9 cellular contexts compared by ENCODE assay signal in the genomic region with DNA sequence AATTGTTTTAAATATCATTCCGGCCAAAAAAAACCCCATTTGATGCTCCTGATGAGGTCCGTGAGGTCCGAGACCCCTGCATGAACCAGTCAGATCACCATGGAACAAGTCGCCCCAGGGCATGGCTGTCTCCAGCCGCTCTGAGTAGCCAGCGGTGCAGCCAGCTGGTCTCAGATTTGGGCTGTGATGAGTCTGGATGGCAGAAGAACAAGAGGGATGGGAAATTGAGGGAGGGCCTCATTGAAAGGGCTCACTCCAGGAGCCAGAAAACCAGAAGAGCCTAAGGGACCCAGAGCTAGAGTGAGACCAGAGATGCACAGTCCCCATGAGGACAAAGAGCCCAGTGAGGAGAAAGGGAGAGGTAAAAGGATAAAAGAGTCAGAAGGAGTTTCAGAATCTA.
A peak's percentile ranks its signal among the peaks of the same experiment; 100 is the strongest.
DNase-seq lines count a peak whose midpoint lies in the region; ATAC-seq and TF ChIP-seq lines count a peak whose summit lies in the region.
"Had no signal": no experiment of that assay in that cellular context is flagged by ENCODE, and none has a peak within 500 bp of the region (broad histone marks: within the 10 kb centered on the region; RNA-seq: fewer than 3 reads in every experiment).

No MANE protein-coding gene starts in this region.

- H3K4me3 ChIP-seq in heart left ventricle (peak overlapping the region in 1 of 12 donors; percentile 12), adipocyte (ENCODE audit: low read length) (no peak overlapping the region), upper lobe of right lung (no peak overlapping the region), brain microvascular endothelial cell (ENCODE audit: low read depth, low read length) (no peak overlapping the region)
- no peak overlapping the region for H3K4me3 ChIP-seq in naive thymus-derived CD4-positive, alpha-beta T cell (ENCODE audit: low read length)

- H3K36me3 Mint-ChIP-seq in naive thymus-derived CD4-positive, alpha-beta T cell, result peaks cover 0 to 9% (median 0%) of the 10 kb centered on the region in 5 donors

- no peak for TF ChIP-seq POLR2A in heart left ventricle (IDR thresholded peaks at IDR 0.05)

- H3K27me3 Mint-ChIP-seq in naive thymus-derived CD4-positive, alpha-beta T cell, result no peaks in the 10 kb centered on the region

- H3K4me3 Mint-ChIP-seq in naive thymus-derived CD4-positive, alpha-beta T cell, result peak overlapping the region in 5 of 10 donors; percentile 12 to 55 (median 30)

- H3K9me3 ChIP-seq in heart left ventricle (peaks cover 0 to 3% (median 0%) of the 10 kb centered on the region in 12 donors), adipocyte (ENCODE audit: control insufficient read depth, low read length) (peaks cover 4% of the 10 kb centered on the region), upper lobe of right lung (no peaks in the 10 kb centered on the region)
- no peaks in the 10 kb centered on the region for H3K9me3 ChIP-seq in naive thymus-derived CD4-positive, alpha-beta T cell (ENCODE audit: control insufficient read depth in 2 of 3, low read length in 3 of 3)

- POLR2A ChIA-PET in naive thymus-derived CD4-positive, alpha-beta T cell (lab: Charles Lee), result interaction anchor here (0.9 to 1.0 kb wide), 5 partner anchors 10 to 346 kb away, joined by 3 to 4 read pairs (median 3); no protein-coding TSS in a partner anchor

- CTCF ChIA-PET in naive thymus-derived CD4-positive, alpha-beta T cell (lab: Charles Lee), result interaction anchor here (0.8 kb wide), 1 partner anchor 137 kb away, joined by 5 read pairs; no protein-coding TSS in a partner anchor

- DNase-seq in heart left ventricle, result no peak
- DNase-seq in cardiac septum (ENCODE audit: low spot score), result no peak
- no peak for DNase-seq in adipocyte (ENCODE audit: low read depth)
- peak in 1 of 9 donors; percentile 18 for DNase-seq in naive thymus-derived CD4-positive, alpha-beta T cell
- DNase-seq in upper lobe of right lung, result no peak
- DNase-seq in NCI-H2171 (lab: John Stamatoyannopoulos, UW), result no peak
- no peak for DNase-seq in posterior cingulate gyrus
- no peak for DNase-seq in brain microvascular endothelial cell
- DNase-seq: activated CD4-positive, alpha-beta T cell treated with anti-CD3 and anti-CD28 coated beads for 48 hours had no signal

- intact Hi-C loops in heart left ventricle (cut with DNase I), result no loop called here
- intact Hi-C loops in cardiac septum (cut with DNase I), result no loop called here
- intact Hi-C loops in naive thymus-derived CD4-positive, alpha-beta T cell (cut with micrococcal nuclease), result no loop called here
- intact Hi-C loops in upper lobe of right lung (cut with DNase I), result no loop called here
- intact Hi-C loops in posterior cingulate gyrus (cut with DNase I), result no loop called here

- H3K27ac ChIP-seq in heart left ventricle (peak overlapping the region; percentile 45 to 99 (median 68)), upper lobe of right lung (peak overlapping the region; percentile 70), brain microvascular endothelial cell (no peak overlapping the region)
- H3K27ac ChIP-seq in naive thymus-derived CD4-positive, alpha-beta T cell (ENCODE audit: low read depth, low read length), result no peak overlapping the region

- no peaks in the 10 kb centered on the region for H3K36me3 ChIP-seq in heart left ventricle
- H3K36me3 ChIP-seq in adipocyte (ENCODE audit: control insufficient read depth, insufficient read depth, low read length, severe bottlenecking), result no peaks in the 10 kb centered on the region
- H3K36me3 ChIP-seq in naive thymus-derived CD4-positive, alpha-beta T cell (ENCODE audit: control insufficient read depth in 2 of 3, insufficient read depth in 3 of 3, low read length in 3 of 3), result no peaks in the 10 kb centered on the region
- H3K36me3 ChIP-seq in upper lobe of right lung, result no peaks in the 10 kb centered on the region
- no peaks in the 10 kb centered on the region for H3K36me3 ChIP-seq in brain microvascular endothelial cell (replicated peaks)

- peak overlapping the region in 8 of 9 donors; percentile 40 to 91 (median 72) for H3K27ac Mint-ChIP-seq in naive thymus-derived CD4-positive, alpha-beta T cell

- in situ Hi-C loops in brain microvascular endothelial cell (cut with HindIII; ENCODE audit: low pct_ligation_motif_present, low sequenced_read_pairs), result loop anchor here (25.0 kb wide), 2 partner anchors 217 to 342 kb away; partner anchors contain the start of gene IRF2BP2

- H3K4me1 ChIP-seq in heart left ventricle (peaks cover 0 to 65% (median 19%) of the 10 kb centered on the region in 12 donors), adipocyte (ENCODE audit: control insufficient read depth, insufficient read depth, low read length) (peaks cover 34% of the 10 kb centered on the region), upper lobe of right lung (peaks cover 36% of the 10 kb centered on the region)
- H3K4me1 ChIP-seq in naive thymus-derived CD4-positive, alpha-beta T cell (ENCODE audit: control insufficient read depth in 2 of 2, insufficient read depth in 2 of 2, low read length in 2 of 2), result peaks cover 13 to 17% of the 10 kb centered on the region in 2 donors

- no peak for TF ChIP-seq CTCF in heart left ventricle (IDR thresholded peaks at IDR 0.05)
- no peak for TF ChIP-seq CTCF in upper lobe of right lung (IDR thresholded peaks at IDR 0.05)
- no peak for TF ChIP-seq CTCF in brain microvascular endothelial cell (IDR thresholded peaks at IDR 0.05; ENCODE audit: low read depth, low read length, missing control alignments)

- WGBS in heart left ventricle, 4 donors, result 93 to 99% (median 98%) methylated on average over 6 of the region's 6 CpGs

- peak overlapping the region; percentile 78 for H3K9ac ChIP-seq in adipocyte (ENCODE audit: low read length)

- H3K27me3 ChIP-seq in heart left ventricle (no peaks in the 10 kb centered on the region), adipocyte (replicated peaks; ENCODE audit: control insufficient read depth, insufficient read depth, low read length) (no peaks in the 10 kb centered on the region), upper lobe of right lung (no peaks in the 10 kb centered on the region), brain microvascular endothelial cell (replicated peaks) (no peaks in the 10 kb centered on the region)
- H3K27me3 ChIP-seq in naive thymus-derived CD4-positive, alpha-beta T cell (ENCODE audit: control insufficient read depth in 2 of 2, insufficient read depth in 2 of 2, low read length in 2 of 2), result no peaks in the 10 kb centered on the region

- H3K4me1 Mint-ChIP-seq in naive thymus-derived CD4-positive, alpha-beta T cell, result peaks cover 31 to 52% (median 35%) of the 10 kb centered on the region in 7 donors

- ATAC-seq in heart left ventricle, result no peak
- no peak for ATAC-seq in naive thymus-derived CD4-positive, alpha-beta T cell
- no peak for ATAC-seq in upper lobe of right lung

- peaks cover 0 to 3% (median 0%) of the 10 kb centered on the region in 11 donors for H3K9me3 Mint-ChIP-seq in naive thymus-derived CD4-positive, alpha-beta T cell

Comparison
In these comparisons a context has a peak if more than half of its experiments do, and no peak if none do; other contexts are left out.
1. H3K27ac ChIP-seq: peak in heart left ventricle (12 of 12) and upper lobe of right lung (single experiment); none in naive thymus-derived CD4-positive, alpha-beta T cell (single experiment) and brain microvascular endothelial cell (single experiment).